13 cellular contexts compared by ENCODE assay signal in the genomic region with DNA sequence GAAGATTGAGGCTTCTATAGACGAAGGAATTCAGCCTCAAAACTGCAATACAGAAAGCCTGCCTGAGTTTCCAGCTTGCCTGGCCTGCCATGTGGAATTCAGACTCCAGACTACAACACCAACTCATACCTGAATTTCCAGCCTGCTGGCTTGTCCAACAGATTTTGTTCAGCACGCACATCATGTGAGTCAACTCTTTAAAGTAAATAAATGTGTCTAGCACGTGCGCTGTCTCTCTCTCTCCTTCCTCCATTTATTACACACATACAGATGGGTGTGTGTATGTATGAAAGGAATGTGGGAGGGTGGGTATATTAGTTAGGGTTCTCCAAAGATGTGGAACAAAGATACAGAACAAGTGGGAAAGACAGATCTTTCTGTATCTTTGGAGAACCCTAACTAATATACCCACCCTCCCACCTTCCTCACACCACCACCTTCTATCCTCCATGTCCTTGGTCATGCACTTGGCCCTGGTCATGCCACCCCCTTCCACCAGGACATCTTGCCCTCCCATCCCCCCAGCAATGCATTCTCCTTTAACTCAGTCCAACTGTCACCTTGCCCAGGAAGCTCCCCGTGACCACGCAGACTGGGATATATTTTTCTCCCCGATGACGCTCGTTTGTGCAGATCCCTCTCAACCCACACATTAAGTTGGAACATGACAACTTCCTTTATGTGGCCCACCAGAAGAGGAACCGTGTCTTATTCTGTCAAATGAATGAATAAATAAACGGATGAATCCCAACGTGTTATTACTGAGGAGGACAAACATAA.
DNase-seq lines count a peak whose midpoint lies in the region; ATAC-seq and TF ChIP-seq lines count a peak whose summit lies in the region.
"Had no signal": no experiment of that assay in that cellular context is flagged by ENCODE, and none has a peak within 500 bp of the region (broad histone marks: within the 10 kb centered on the region; RNA-seq: fewer than 3 reads in every experiment).

No MANE protein-coding gene starts in this region.

- H3K9me3 ChIP-seq in CD8-positive, alpha-beta T cell (ENCODE audit: low read length): no peaks in the 10 kb centered on the region
- no peaks in the 10 kb centered on the region for H3K9me3 ChIP-seq in OCI-LY7 (ENCODE audit: low read length)

- no peaks in the 10 kb centered on the region for H3K9me2 ChIP-seq in OCI-LY7 (ENCODE audit: insufficient read depth, low read length)

- BruUV-seq in OCI-LY7 (replicated peaks; lab: Mats Ljungman, UMichigan): no TSS peak

- peaks cover 15% of the 10 kb centered on the region for H3K4me1 ChIP-seq in foreskin keratinocyte
- no peaks in the 10 kb centered on the region for H3K4me1 ChIP-seq in CD8-positive, alpha-beta T cell (ENCODE audit: insufficient read depth, low read length)
- H3K4me1 ChIP-seq in OCI-LY7 (ENCODE audit: insufficient read depth, low read length, poor library complexity, severe bottlenecking): peaks cover 6% of the 10 kb centered on the region
- H3K4me1 ChIP-seq: parathyroid adenoma had no signal

- no peak overlapping the region for H2AFZ ChIP-seq in OCI-LY7 (ENCODE audit: low read length)
- H2AFZ ChIP-seq: parathyroid adenoma had no signal

- H3K79me2 ChIP-seq in OCI-LY7 (ENCODE audit: insufficient read depth, low read depth, low read length): no peaks in the 10 kb centered on the region
- H3K79me2 ChIP-seq: parathyroid adenoma had no signal

- POLR2A ChIA-PET in CD8-positive, alpha-beta T cell (lab: Charles Lee): no interaction called here
- POLR2A ChIA-PET in OCI-LY7 (lab: Charles Lee): no interaction called here

- H3K4me2 ChIP-seq in OCI-LY7 (ENCODE audit: low read length): no peak overlapping the region

- ATAC-seq in foreskin keratinocyte (peak; percentile 85), HG03439 (IDR thresholded peaks at IDR 0.05; ENCODE audit: unreplicated experiment) (no peak), GM21786 (IDR thresholded peaks at IDR 0.05; ENCODE audit: unreplicated experiment) (no peak)
- no peak for ATAC-seq in CD8-positive, alpha-beta T cell
- ATAC-seq: stimulated activated effector memory CD8-positive, alpha-beta T cell treated with anti-CD3 and anti-CD28 coated beads, Interleukin-12 subunit alpha, Interleukin-12 subunit beta, amount 100 ng/mL, for 72 hours had no signal

- no peaks in the 10 kb centered on the region for H3K36me3 ChIP-seq in CD8-positive, alpha-beta T cell (ENCODE audit: insufficient read depth, low read length)
- H3K36me3 ChIP-seq in OCI-LY7 (ENCODE audit: insufficient read depth, low read length): no peaks in the 10 kb centered on the region

- H3K4me3 ChIP-seq in CD8-positive, alpha-beta T cell (ENCODE audit: low read depth, low read length): no peak overlapping the region
- H3K4me3 ChIP-seq in OCI-LY7 (ENCODE audit: low read depth, low read length, poor library complexity, severe bottlenecking): no peak overlapping the region

- CTCF ChIA-PET in CD8-positive, alpha-beta T cell (lab: Charles Lee): interaction anchor here (1.0 kb wide), 1 partner anchor 22 kb away, joined by 4 read pairs; no protein-coding TSS in a partner anchor
- CTCF ChIA-PET in OCI-LY7 (lab: Charles Lee; ENCODE audit: unreplicated experiment): no interaction called here

- H3K27me3 ChIP-seq in foreskin keratinocyte: no peaks in the 10 kb centered on the region
- no peaks in the 10 kb centered on the region for H3K27me3 ChIP-seq in CD8-positive, alpha-beta T cell (ENCODE audit: insufficient read depth, low read length)

- no peak overlapping the region for H3K27ac Mint-ChIP-seq in CD8-positive, alpha-beta T cell
- H3K27ac Mint-ChIP-seq: activated naive CD8-positive, alpha-beta T cell treated with anti-CD3 and anti-CD28 coated beads, Interleukin-2, amount 10 ng/mL, durations not matched to agents 7 days and 5 days; stimulated activated effector memory CD8-positive, alpha-beta T cell treated with anti-CD3 and anti-CD28 coated beads, Interleukin-12 subunit alpha, Interleukin-12 subunit beta, amount 100 ng/mL, for 72 hours had no signal

- TF ChIP-seq CTCF in foreskin keratinocyte (conservative IDR thresholded peaks at IDR 0.05) (no peak), OCI-LY7 (conservative IDR thresholded peaks at IDR 0.05; ENCODE audit: low read length) (no peak)
- TF ChIP-seq CTCF in CD8-positive, alpha-beta T cell (IDR thresholded peaks at IDR 0.05): no peak

- no peaks in the 10 kb centered on the region for H3K9me3 Mint-ChIP-seq in CD8-positive, alpha-beta T cell

- H3K27ac ChIP-seq in foreskin keratinocyte: peak overlapping the region; percentile 70
- no peak overlapping the region for H3K27ac ChIP-seq in CD8-positive, alpha-beta T cell (ENCODE audit: low read depth, low read length)
- H3K27ac ChIP-seq in OCI-LY7 (ENCODE audit: low read depth, low read length, poor library complexity, severe bottlenecking): no peak overlapping the region
- H3K27ac ChIP-seq: C4-2B, parathyroid adenoma had no signal

- H3K4me3 Mint-ChIP-seq in CD8-positive, alpha-beta T cell: no peak overlapping the region
- H3K4me3 Mint-ChIP-seq: activated naive CD8-positive, alpha-beta T cell treated with anti-CD3 and anti-CD28 coated beads, Interleukin-2, amount 10 ng/mL, durations not matched to agents 7 days and 5 days; stimulated activated effector memory CD8-positive, alpha-beta T cell treated with anti-CD3 and anti-CD28 coated beads, Interleukin-12 subunit alpha, Interleukin-12 subunit beta, amount 100 ng/mL, for 72 hours had no signal

- peak; percentile 68 for DNase-seq in AG08396 (ENCODE audit: low spot score)
- DNase-seq in HPDE6-E6E7 (ENCODE audit: extremely low spot score): peak; percentile 58
- DNase-seq in amniotic epithelial cell (ENCODE audit: low read depth): peak; percentile 69
- DNase-seq in foreskin keratinocyte: peak; percentile 89 to 93
- DNase-seq in CD8-positive, alpha-beta T cell: no peak
- no peak for DNase-seq in OCI-LY7 (ENCODE audit: low spot score)
- DNase-seq: activated naive CD8-positive, alpha-beta T cell treated with anti-CD3 and anti-CD28 coated beads, Interleukin-2, amount 10 ng/mL, durations not matched to agents 7 days and 5 days; NCI-H2227 treated with DMSO at 0.1 percent for 48 hours had no signal

- peaks cover 2% of the 10 kb centered on the region for H3K27me3 Mint-ChIP-seq in CD8-positive, alpha-beta T cell (ENCODE audit: low read depth)
- H3K27me3 Mint-ChIP-seq: activated naive CD8-positive, alpha-beta T cell treated with anti-CD3 and anti-CD28 coated beads, Interleukin-2, amount 10 ng/mL, durations not matched to agents 7 days and 5 days had no signal

- H3K4me1 Mint-ChIP-seq in CD8-positive, alpha-beta T cell (ENCODE audit: low read depth): no peaks in the 10 kb centered on the region
- H3K4me1 Mint-ChIP-seq: activated naive CD8-positive, alpha-beta T cell treated with anti-CD3 and anti-CD28 coated beads, Interleukin-2, amount 10 ng/mL, durations not matched to agents 7 days and 5 days; stimulated activated effector memory CD8-positive, alpha-beta T cell treated with anti-CD3 and anti-CD28 coated beads, Interleukin-12 subunit alpha, Interleukin-12 subunit beta, amount 100 ng/mL, for 72 hours had no signal

- H4K20me1 ChIP-seq in OCI-LY7 (ENCODE audit: insufficient read depth, low read length): no peaks in the 10 kb centered on the region

- no peaks in the 10 kb centered on the region for H3K36me3 Mint-ChIP-seq in CD8-positive, alpha-beta T cell
- H3K36me3 Mint-ChIP-seq: activated naive CD8-positive, alpha-beta T cell treated with anti-CD3 and anti-CD28 coated beads, Interleukin-2, amount 10 ng/mL, durations not matched to agents 7 days and 5 days; stimulated activated effector memory CD8-positive, alpha-beta T cell treated with anti-CD3 and anti-CD28 coated beads, Interleukin-12 subunit alpha, Interleukin-12 subunit beta, amount 100 ng/mL, for 72 hours had no signal

- intact Hi-C loops in CD8-positive, alpha-beta T cell (cut with DNase I, micrococcal nuclease): no loop called here
- intact Hi-C loops in OCI-LY7 (cut with micrococcal nuclease; ENCODE audit: unreplicated experiment): no loop called here

Comparison
In these comparisons a context has a peak if more than half of its experiments do, and no peak if none do; other contexts are left out.
1. DNase-seq: peak in AG08396 (single experiment), HPDE6-E6E7 (single experiment), amniotic epithelial cell (single experiment) and foreskin keratinocyte (2 of 2); none in CD8-positive, alpha-beta T cell (0 of 7) and OCI-LY7 (single experiment).